Comparison of ENCODE assay signal across 25 cellular contexts in the genomic region with DNA sequence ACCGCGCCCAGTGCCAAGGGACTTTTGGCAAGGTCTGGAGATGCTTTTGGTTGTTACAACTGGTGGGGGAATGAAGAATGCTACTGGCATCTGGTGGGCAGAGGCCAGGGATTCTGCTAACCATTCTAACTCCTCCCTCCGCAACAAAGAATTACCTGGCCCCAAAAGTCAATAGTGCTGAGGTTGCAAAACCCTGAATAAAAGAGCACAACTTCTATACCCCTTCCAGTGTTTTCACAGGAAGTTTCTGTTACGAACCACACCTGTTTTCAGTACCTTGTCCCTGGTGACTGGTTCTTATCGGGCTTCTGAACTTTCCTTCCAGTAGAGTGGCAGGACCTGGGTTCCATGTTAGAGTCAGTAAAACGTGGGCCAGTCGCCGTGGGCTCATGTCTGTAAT.
"Had no signal": no experiment of that assay in that cellular context is flagged by ENCODE, and none has a peak within 500 bp of the region (broad histone marks: within the 10 kb centered on the region; RNA-seq: fewer than 3 reads in every experiment).

No MANE protein-coding gene starts in this region.

- H3K4me3 Mint-ChIP-seq: mesothelial cell of epicardium; naive B cell; natural killer cell; nephron progenitor cell; stimulated activated memory B cell treated with anti-CD40 and anti-IgM and Interleukin-4, amounts not matched to agents 10 μg/mL and 1 μg/mL and 100 μg/mL, for 72 hours; stimulated activated naive CD8-positive, alpha-beta T cell treated with anti-CD3 and anti-CD28 coated beads, Interleukin-15, amount 100 ng/mL, for 72 hours; type B pancreatic cell had no signal

- H3K27me3 ChIP-seq: ovary, sigmoid colon, tibial nerve, vagina had no signal

- DNase-seq: islet precursor cell; left ventricle myocardium inferior; mesendoderm; naive B cell; natural killer cell; nephron progenitor cell; ovary; retina; right cardiac atrium; sigmoid colon; stimulated activated CD4-positive, alpha-beta T cell treated with anti-CD3 and anti-CD28 coated beads, Interleukin-1b, Interleukin-23, amount 100 ng/mL, for 48 hours; stimulated activated CD4-positive, alpha-beta T cell treated with anti-CD3 and anti-CD28 coated beads, Interleukin-2, amount 100 ng/mL, for 48 hours; stimulated activated CD4-positive, alpha-beta T cell treated with anti-CD3 and anti-CD28 coated beads, Interleukin-4, amount 100 ng/mL, for 4 hours; stimulated activated CD8-positive, alpha-beta memory T cell treated with anti-CD3 and anti-CD28 coated beads, Interleukin-4, amount 100 ng/mL, for 48 hours; stimulated activated naive CD4-positive, alpha-beta T cell treated with Interleukin-2 at 50 U/mL for 16 hours; stimulated activated naive CD8-positive, alpha-beta T cell treated with anti-CD3 and anti-CD28 coated beads, Interleukin-15, amount 100 ng/mL, for 72 hours; substantia nigra had no signal

- H3K4me1 Mint-ChIP-seq: mesothelial cell of epicardium; stimulated activated memory B cell treated with anti-CD40 and anti-IgM and Interleukin-4, amounts not matched to agents 10 μg/mL and 1 μg/mL and 100 μg/mL, for 72 hours; stimulated activated naive CD8-positive, alpha-beta T cell treated with anti-CD3 and anti-CD28 coated beads, Interleukin-15, amount 100 ng/mL, for 72 hours had no signal

- H3K4me2 ChIP-seq: smooth muscle cell had no signal

- H3K4me3 ChIP-seq: left ventricle myocardium inferior, lung, ovary, prostate gland, sigmoid colon, smooth muscle cell, tibial nerve, vagina had no signal

- ATAC-seq: natural killer cell; right cardiac atrium; stimulated activated memory B cell treated with anti-CD40 and anti-IgM and Interleukin-4, amounts not matched to agents 10 μg/mL and 1 μg/mL and 100 μg/mL, for 72 hours; stimulated activated naive CD8-positive, alpha-beta T cell treated with anti-CD3 and anti-CD28 coated beads, Interleukin-15, amount 100 ng/mL, for 72 hours had no signal

- H3K27me3 Mint-ChIP-seq: naive B cell; stimulated activated memory B cell treated with anti-CD40 and anti-IgM and Interleukin-4, amounts not matched to agents 10 μg/mL and 1 μg/mL and 100 μg/mL, for 72 hours; stimulated activated naive CD8-positive, alpha-beta T cell treated with anti-CD3 and anti-CD28 coated beads, Interleukin-15, amount 100 ng/mL, for 72 hours; type B pancreatic cell had no signal

- H3K4me1 ChIP-seq: prostate gland, sigmoid colon, tibial nerve, vagina had no signal

- H3K36me3 ChIP-seq: ovary, prostate gland, sigmoid colon had no signal

- H3K9me3 ChIP-seq: prostate gland had no signal

- H3K27ac ChIP-seq: left ventricle myocardium inferior, ovary, prostate gland, sigmoid colon, tibial nerve, vagina had no signal

- H3K27ac Mint-ChIP-seq: mesothelial cell of epicardium; natural killer cell; nephron progenitor cell; stimulated activated memory B cell treated with anti-CD40 and anti-IgM and Interleukin-4, amounts not matched to agents 10 μg/mL and 1 μg/mL and 100 μg/mL, for 72 hours; type B pancreatic cell had no signal
